ENCODE assay signal across 8 cellular contexts in genomic region chr12:113462117-113462774, GRCh38. TPM values are rescaled to one million over a fixed set of nuclear protein-coding genes. Genes with fewer than 3 reads are reported as not detected.
A peak's percentile ranks its signal among the peaks of the same experiment; 100 is the strongest.
DNase-seq lines count a peak whose midpoint lies in the region; ATAC-seq, FAIRE-seq and TF ChIP-seq lines count a peak whose summit lies in the region.

No MANE protein-coding gene starts in this region.

- ATAC-seq in IMR-90 (ENCODE audit: low read depth) = peak; percentile 90
- ATAC-seq in GM19395 (IDR thresholded peaks at IDR 0.05; ENCODE audit: unreplicated experiment) = no peak

- peak; percentile 69 for TF ChIP-seq RAD21 in IMR-90 (IDR thresholded peaks at IDR 0.05; ENCODE audit: low read length)

- H4K20me1 ChIP-seq in IMR-90 (ENCODE audit: insufficient read depth, low read length) = no peaks in the 10 kb centered on the region

- no TSS peak for BruUV-seq in IMR-90 (replicated peaks; lab: Mats Ljungman, UMichigan)

- no peak overlapping the region for H3K4me3 ChIP-seq in IMR-90 (ENCODE audit: insufficient read depth, low read depth, low read length)
- peak overlapping the region; percentile 41 for H3K4me3 ChIP-seq in fibroblast of villous mesenchyme (ENCODE audit: low read depth, low read length)

- H3K4ac ChIP-seq in IMR-90 (ENCODE audit: low read depth, low read length) = no peak overlapping the region

- POLR2A ChIA-PET in IMR-90 (lab: Charles Lee; ENCODE audit: unreplicated experiment) = no interaction called here

- no peak for FAIRE-seq in RCC 7860 (lab: Jason Lieb, UNC)

- H3K9ac ChIP-seq in IMR-90 (ENCODE audit: low read depth, low read length) = no peak overlapping the region

- dilution Hi-C loops in IMR-90 (cut with HindIII; ENCODE audit: low sequenced_read_pairs, unreplicated experiment) = no loop called here

- no peak overlapping the region for H3K23ac ChIP-seq in IMR-90 (ENCODE audit: low read depth, low read length)

- H3K56ac ChIP-seq in IMR-90 (ENCODE audit: extremely low read depth, insufficient read depth, low read length) = no peak overlapping the region

- no peak overlapping the region for H3K14ac ChIP-seq in IMR-90 (replicated peaks; ENCODE audit: low read depth, low read length)

- no peak overlapping the region for H2AK5ac ChIP-seq in IMR-90 (ENCODE audit: low read depth, low read length)

- in situ Hi-C loops in IMR-90 (cut with MboI; ENCODE audit: low sequenced_read_pairs) = loop anchor here (5.0 kb wide), 1 partner anchor 450 kb away; no protein-coding TSS in a partner anchor

- H2AFZ ChIP-seq in IMR-90 (replicated peaks; ENCODE audit: low read length, poor library complexity) = peak overlapping the region; percentile 87

- no peak for TF ChIP-seq POLR2A in IMR-90 (IDR thresholded peaks at IDR 0.05; ENCODE audit: low read depth, low read length)

- H3K27ac ChIP-seq in IMR-90 (ENCODE audit: insufficient read depth, low read length) (no peak overlapping the region), substantia nigra (ENCODE audit: low read depth, low read length, poor library complexity, severe bottlenecking) (no peak overlapping the region)

- H3K36me3 ChIP-seq in IMR-90 (ENCODE audit: control insufficient read depth, insufficient read depth, low read length) = no peaks in the 10 kb centered on the region

- no peak overlapping the region for H2BK20ac ChIP-seq in IMR-90 (ENCODE audit: low read depth, low read length)

- DNase-seq in DMS114 treated with DMSO at 0.1 percent for 48 hours (lab: John Stamatoyannopoulos, UW; ENCODE audit: unreplicated experiment) = peak; percentile 84
- DNase-seq in IMR-90 = peak; percentile 68
- peak; percentile 53 for DNase-seq in RCC 7860 (ENCODE audit: low spot score)
- peak; percentile 37 to 51 for DNase-seq in activated T-helper 1 cell treated with anti-CD3 and anti-CD28 coated beads, Interleukin-2, amount 50 U/mL, for 16 hours (ENCODE audit: low read depth in 1 of 2, low spot score in 1 of 2)
- DNase-seq in fibroblast of villous mesenchyme (ENCODE audit: low read depth) = peak; percentile 70
- DNase-seq in occipital lobe (lab: John Stamatoyannopoulos, UW) = peak; percentile 12
- peak in 47 of 49 donors; percentile 6 to 85 (median 53) for DNase-seq in substantia nigra (lab: John Stamatoyannopoulos, UW)

- H3K18ac ChIP-seq in IMR-90 (ENCODE audit: low read depth, low read length) = no peak overlapping the region

- CTCF ChIA-PET in IMR-90 (lab: Yijun Ruan, JAX) = interaction anchor here (0.6 to 1.5 kb wide), 6 partner anchors 9 to 513 kb away, joined by 3 to 6 read pairs (median 4); no protein-coding TSS in a partner anchor

- no peaks in the 10 kb centered on the region for H3K9me3 ChIP-seq in IMR-90 (ENCODE audit: control insufficient read depth, insufficient read depth, low read length)

- intact Hi-C loops in IMR-90 (cut with micrococcal nuclease) = loop anchor here (1.0 kb wide), 1 partner anchor 450 kb away; no protein-coding TSS in a partner anchor

- no peak overlapping the region for H4K8ac ChIP-seq in IMR-90 (ENCODE audit: low read depth in 2 of 2, low read length in 2 of 2)

- H2BK120ac ChIP-seq in IMR-90 (ENCODE audit: low read depth, low read length) = no peak overlapping the region

- 7% methylated on average over 2 of the region's 25 CpGs; no CpG with 5 or more reads in 1 of the 2 experiments for WGBS in IMR-90 (ENCODE audit: extremely low coverage in 2 of 2, insufficient read length in 1 of 2), 2 experiments

- no peak overlapping the region for H2BK5ac ChIP-seq in IMR-90 (ENCODE audit: low read depth, low read length, poor library complexity, severe bottlenecking)

- H4K5ac ChIP-seq in IMR-90 (ENCODE audit: low read depth, low read length) = no peak overlapping the region

- no peaks in the 10 kb centered on the region; the same call in 1 of the 2 replicates for H3K4me1 ChIP-seq in IMR-90 (ENCODE audit: control insufficient read depth, insufficient read depth, low read length)

- no peaks in the 10 kb centered on the region for H3K79me1 ChIP-seq in IMR-90 (ENCODE audit: low read depth in 1 of 2, low read length in 2 of 2)

- no peak overlapping the region for H4K91ac ChIP-seq in IMR-90 (ENCODE audit: insufficient read depth, low read depth, low read length)

- no peak overlapping the region for H2AK9ac ChIP-seq in IMR-90 (replicated peaks; ENCODE audit: low read depth, low read length, poor library complexity)

- no peaks in the 10 kb centered on the region for H3K9me1 ChIP-seq in IMR-90 (ENCODE audit: insufficient read depth, low read length)

- H2BK15ac ChIP-seq in IMR-90 (ENCODE audit: low read depth, low read length) = no peak overlapping the region

- TF ChIP-seq CTCF in IMR-90 (conservative IDR thresholded peaks at IDR 0.05; ENCODE audit: low read depth, low read length) (peak; percentile 86), fibroblast of villous mesenchyme (IDR thresholded peaks at IDR 0.05; ENCODE audit: insufficient read depth, low read depth, low read length) (peak; percentile 87)

- peak overlapping the region; percentile 79 for H3K4me2 ChIP-seq in IMR-90 (ENCODE audit: low read depth, low read length)

- H3K27me3 ChIP-seq in IMR-90 (ENCODE audit: control insufficient read depth, insufficient read depth, low read length) = peaks cover 71% of the 10 kb centered on the region

TF ChIP-seq in IMR-90, 13 proteins besides CTCF, POLR2A, EP300 and RAD21:
- TF ChIP-seq MAZ (IDR thresholded peaks at IDR 0.05; ENCODE audit: borderline replicate concordance, low read depth, low read length) (0 out of 2 replicates have a peak, but pooled peaks have one; percentile 12), SMC3 (IDR thresholded peaks at IDR 0.05; ENCODE audit: low read depth, low read length) (peak; percentile 75)
- TF ChIP-seq, protein P1, sequence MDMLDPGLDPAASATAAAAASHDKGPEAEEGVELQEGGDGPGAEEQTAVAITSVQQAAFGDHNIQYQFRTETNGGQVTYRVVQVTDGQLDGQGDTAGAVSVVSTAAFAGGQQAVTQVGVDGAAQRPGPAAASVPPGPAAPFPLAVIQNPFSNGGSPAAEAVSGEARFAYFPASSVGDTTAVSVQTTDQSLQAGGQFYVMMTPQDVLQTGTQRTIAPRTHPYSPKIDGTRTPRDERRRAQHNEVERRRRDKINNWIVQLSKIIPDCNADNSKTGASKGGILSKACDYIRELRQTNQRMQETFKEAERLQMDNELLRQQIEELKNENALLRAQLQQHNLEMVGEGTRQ (IDR thresholded peaks at IDR 0.05; ENCODE audit: low read depth, low read length) = no peak

RNA-seq across cellular contexts. Expression of gene LHX5, which starts 9.4 kb away (rescaled TPM):
- total RNA-seq in IMR-90 (2012; rRNA removed) = not detected in 2 replicates
- not detected in 2 replicates for polyA plus RNA-seq in IMR-90 (2012; rRNA removed)
- polyA plus RNA-seq in IMR-90 (2012; cell fraction: cytosol; rRNA removed) = not detected in 2 replicates
- not detected in 2 replicates for polyA plus RNA-seq in IMR-90 (2012; cell fraction: nucleus; rRNA removed; ENCODE audit: low replicate concordance)
- not detected in 2 replicates for total RNA-seq in fibroblast of villous mesenchyme
- total RNA-seq in occipital lobe = not detected

RNA-seq across cellular contexts. Expression of gene SDSL, which starts 40.1 kb away (rescaled TPM):
- 5.6 and 6.3 TPM in 2 replicates for total RNA-seq in IMR-90 (2012; rRNA removed)
- polyA plus RNA-seq in IMR-90 (2012; rRNA removed) = 10.9 and 13.4 TPM in 2 replicates
- polyA plus RNA-seq in IMR-90 (2012; cell fraction: cytosol; rRNA removed) = 13.3 and 17.0 TPM in 2 replicates
- polyA plus RNA-seq in IMR-90 (2012; cell fraction: nucleus; rRNA removed; ENCODE audit: low replicate concordance) = 6.4 and 14.7 TPM in 2 replicates
- 3.5 and 5.2 TPM in 2 replicates for total RNA-seq in fibroblast of villous mesenchyme
- 1.6 TPM for total RNA-seq in occipital lobe

RNA-seq across cellular contexts. Expression of gene SDS, which starts 58.6 kb away (rescaled TPM):
- not detected in 2 replicates for total RNA-seq in IMR-90 (2012; rRNA removed)
- polyA plus RNA-seq in IMR-90 (2012; rRNA removed) = not detected in 2 replicates
- not detected in 2 replicates for polyA plus RNA-seq in IMR-90 (2012; cell fraction: cytosol; rRNA removed)
- not detected in 2 replicates for polyA plus RNA-seq in IMR-90 (2012; cell fraction: nucleus; rRNA removed; ENCODE audit: low replicate concordance)
- not detected in 2 replicates for total RNA-seq in fibroblast of villous mesenchyme
- 0.62 TPM for total RNA-seq in occipital lobe

Comparison
In these comparisons a context has a peak if more than half of its experiments do, and no peak if none do; other contexts are left out.
1. DNase-seq: peak in every context shown above with its lines; median percentile 84 in DMS114 treated with DMSO at 0.1 percent for 48 hours; 70 in fibroblast of villous mesenchyme; 68 in IMR-90; 53 in RCC 7860; 53 in substantia nigra; 44 in activated T-helper 1 cell treated with anti-CD3 and anti-CD28 coated beads, Interleukin-2, amount 50 U/mL, for 16 hours; 12 in occipital lobe.